ENCODE assay signal across 8 cellular contexts in the genomic region with DNA sequence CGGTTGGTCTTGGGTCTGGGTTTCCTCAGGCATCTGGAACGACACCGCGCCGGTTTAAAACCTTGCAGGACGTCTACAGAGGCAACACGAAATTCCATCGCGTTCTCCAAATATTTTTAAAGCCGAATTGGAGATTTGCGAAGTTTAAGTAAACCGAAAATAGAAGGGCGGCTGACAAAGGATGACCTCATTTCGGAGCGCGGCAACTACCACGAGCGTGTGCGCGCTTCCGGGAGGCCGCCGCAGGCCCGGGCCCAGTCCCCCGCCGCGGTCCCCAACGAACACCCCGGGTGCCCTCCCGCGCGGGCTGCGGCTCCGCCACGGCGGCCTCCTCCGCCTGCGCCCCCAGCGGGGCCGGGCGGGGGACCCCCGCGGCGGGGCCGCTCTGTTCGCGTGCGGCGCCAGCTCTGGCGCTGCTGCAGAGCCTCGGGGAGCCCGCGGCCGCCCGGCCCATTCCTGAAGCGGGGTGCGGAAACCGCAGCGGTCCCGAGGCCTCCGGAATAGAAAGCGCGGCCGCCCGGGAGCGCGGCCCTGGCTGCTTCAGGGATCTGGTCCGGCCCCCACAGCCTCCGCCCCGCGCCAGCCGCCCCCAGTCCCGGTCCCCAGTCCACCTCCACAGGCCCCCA. TPM values are rescaled to one million over a fixed set of nuclear protein-coding genes. Genes with fewer than 3 reads are reported as not detected.
DNase-seq lines count a peak whose midpoint lies in the region; ATAC-seq and TF ChIP-seq lines count a peak whose summit lies in the region.

No MANE protein-coding gene starts in this region.

- H3K27me3 ChIP-seq in esophagus muscularis mucosa: no peaks in the 10 kb centered on the region
- H3K27me3 ChIP-seq in stomach: no peaks in the 10 kb centered on the region

- peak overlapping the region; percentile 97 for H3K4me3 Mint-ChIP-seq in HFFc6
- H3K4me3 Mint-ChIP-seq in activated T-cell treated with anti-CD3 and anti-CD28 coated beads, Interleukin-2, amount 50 U/mL, for 24 hours: peak overlapping the region; percentile 88
- peak overlapping the region; percentile 90 to 98 (median 96) for H3K4me3 Mint-ChIP-seq in naive thymus-derived CD8-positive, alpha-beta T cell

- POLR2A ChIA-PET in naive thymus-derived CD8-positive, alpha-beta T cell (lab: Charles Lee): interaction anchor here (0.5 to 1.1 kb wide), 3 partner anchors 27 to 1876 kb away, joined by 3 to 5 read pairs (median 4); a partner anchor contains a TSS

- TF ChIP-seq EP300 in esophagus muscularis mucosa (IDR thresholded peaks at IDR 0.05) (no peak), stomach (IDR thresholded peaks at IDR 0.05) (no peak)

- DNase-seq in GM12865 (ENCODE audit: low read depth): peak; percentile 75
- DNase-seq in HFFc6: peak; percentile 41
- DNase-seq in NCI-H2171 treated with DMSO at 0.1 percent for 48 hours (lab: John Stamatoyannopoulos, UW): peak; percentile 19
- no peak for DNase-seq in activated T-cell treated with anti-CD3 and anti-CD28 coated beads, Interleukin-2, amount 50 U/mL, for 24 hours
- DNase-seq in esophagus muscularis mucosa (ENCODE audit: extremely low spot score): no peak
- peak in 9 of 10 donors; percentile 59 to 84 (median 67) for DNase-seq in naive thymus-derived CD8-positive, alpha-beta T cell
- DNase-seq in stomach: peak; percentile 55
- no peak for DNase-seq in NCI-H526 treated with DMSO at 0.1 percent for 48 hours (lab: John Stamatoyannopoulos, UW)

- H3K36me3 ChIP-seq in esophagus muscularis mucosa: peaks cover 33 to 44% (median 41%) of the 10 kb centered on the region in 4 donors
- H3K36me3 ChIP-seq in stomach: peaks cover 38 to 44% (median 43%) of the 10 kb centered on the region in 4 donors

- H3K36me3 Mint-ChIP-seq in HFFc6 (ENCODE audit: low read depth): peaks cover 46% of the 10 kb centered on the region
- H3K36me3 Mint-ChIP-seq in activated T-cell treated with anti-CD3 and anti-CD28 coated beads, Interleukin-2, amount 50 U/mL, for 24 hours (ENCODE audit: low read depth): peaks cover 53% of the 10 kb centered on the region
- H3K36me3 Mint-ChIP-seq in naive thymus-derived CD8-positive, alpha-beta T cell: peaks cover 23 to 49% (median 34%) of the 10 kb centered on the region in 3 donors

- H3K27ac Mint-ChIP-seq in HFFc6: peak overlapping the region; percentile 88
- peak overlapping the region; percentile 96 for H3K27ac Mint-ChIP-seq in activated T-cell treated with anti-CD3 and anti-CD28 coated beads, Interleukin-2, amount 50 U/mL, for 24 hours
- H3K27ac Mint-ChIP-seq in naive thymus-derived CD8-positive, alpha-beta T cell: peak overlapping the region; percentile 91 to 100 (median 98)

- H3K27ac ChIP-seq in esophagus muscularis mucosa (replicated peaks in 1 of 4) (peak overlapping the region; percentile 98 to 100 (median 100)), stomach (peak overlapping the region; percentile 98 to 100 (median 100))

- no peaks in the 10 kb centered on the region for H3K9me3 Mint-ChIP-seq in HFFc6
- no peaks in the 10 kb centered on the region for H3K9me3 Mint-ChIP-seq in activated T-cell treated with anti-CD3 and anti-CD28 coated beads, Interleukin-2, amount 50 U/mL, for 24 hours
- H3K9me3 Mint-ChIP-seq in naive thymus-derived CD8-positive, alpha-beta T cell: no peaks in the 10 kb centered on the region

- WGBS in esophagus muscularis mucosa: 0% methylated on average over 16 of the region's 73 CpGs
- WGBS in stomach, 5 donors: 0 to 1% (median 0%) methylated on average over 35 to 73 of the region's 73 CpGs

- intact Hi-C loops in esophagus muscularis mucosa (cut with DNase I) (no loop called here), stomach (cut with DNase I; ENCODE audit: low total_unique reads) (no loop called here)

- H3K4me1 Mint-ChIP-seq in HFFc6 (ENCODE audit: low read depth): peaks cover 57% of the 10 kb centered on the region
- peaks cover 65% of the 10 kb centered on the region for H3K4me1 Mint-ChIP-seq in activated T-cell treated with anti-CD3 and anti-CD28 coated beads, Interleukin-2, amount 50 U/mL, for 24 hours (ENCODE audit: low read depth)
- H3K4me1 Mint-ChIP-seq in naive thymus-derived CD8-positive, alpha-beta T cell: peaks cover 36 to 72% (median 70%) of the 10 kb centered on the region in 4 donors

- peaks cover 10% of the 10 kb centered on the region for H3K27me3 Mint-ChIP-seq in HFFc6 (ENCODE audit: insufficient read depth)
- H3K27me3 Mint-ChIP-seq in activated T-cell treated with anti-CD3 and anti-CD28 coated beads, Interleukin-2, amount 50 U/mL, for 24 hours: no peaks in the 10 kb centered on the region
- no peaks in the 10 kb centered on the region for H3K27me3 Mint-ChIP-seq in naive thymus-derived CD8-positive, alpha-beta T cell

- peak overlapping the region; percentile 84 for H3K4me3 ChIP-seq in GM12865 (ENCODE audit: low read depth, low read length)
- H3K4me3 ChIP-seq in esophagus muscularis mucosa: peak overlapping the region; percentile 90 to 94 (median 92)
- peak overlapping the region; percentile 71 to 91 (median 82) for H3K4me3 ChIP-seq in stomach

- H3K4me1 ChIP-seq in esophagus muscularis mucosa (peaks cover 37 to 61% (median 56%) of the 10 kb centered on the region in 4 donors), stomach (peaks cover 40 to 62% (median 55%) of the 10 kb centered on the region in 4 donors)

- no peaks in the 10 kb centered on the region for H3K9me3 ChIP-seq in esophagus muscularis mucosa
- no peaks in the 10 kb centered on the region for H3K9me3 ChIP-seq in stomach

- TF ChIP-seq CTCF in GM12865 (IDR thresholded peaks at IDR 0.05; ENCODE audit: insufficient read depth, low read depth, low read length, missing control alignments) (no peak), HFFc6 (IDR thresholded peaks at IDR 0.05) (no peak), esophagus muscularis mucosa (IDR thresholded peaks at IDR 0.05) (no peak), stomach (IDR thresholded peaks at IDR 0.05) (no peak)

- ATAC-seq in naive thymus-derived CD8-positive, alpha-beta T cell: peak; percentile 52 to 61

- TF ChIP-seq POLR2A in esophagus muscularis mucosa (IDR thresholded peaks at IDR 0.05; ENCODE audit: low read depth) (no peak), stomach (IDR thresholded peaks at IDR 0.05) (no peak)

RNA-seq across cellular contexts. Expression of a gene that starts 0.4 kb away (rescaled TPM):
- total RNA-seq in HFFc6 (2021; fragmentation: NEBNext Ultra II Directional; extraction: Animal tissue kit (Norgen Biotek cat#: 25700)): 100 to 1,000 TPM; 616 to 859 (median 665) TPM
- total RNA-seq in esophagus muscularis mucosa (100 to 1,000 TPM; 256 to 605 (median 376) TPM), stomach (100 to 1,000 TPM; 103 to 250 (median 213) TPM)
- 100 to 1,000 TPM; 356 to 373 TPM for total RNA-seq in naive thymus-derived CD8-positive, alpha-beta T cell
- 100 to 1,000 TPM; 401 to 445 (median 427) TPM for polyA plus RNA-seq in naive thymus-derived CD8-positive, alpha-beta T cell
- 100 to 1,000 TPM; 167 to 279 (median 236) TPM for polyA plus RNA-seq in stomach

RNA-seq across cellular contexts. Expression of a gene that starts 53.2 kb away (rescaled TPM):
- 10 to 100 TPM; 24.4 to 28.7 (median 27.7) TPM for total RNA-seq in HFFc6 (2021; fragmentation: NEBNext Ultra II Directional; extraction: Animal tissue kit (Norgen Biotek cat#: 25700))
- total RNA-seq in esophagus muscularis mucosa: 10 to 100 TPM; 16.6 to 26.6 (median 22.3) TPM
- 10 to 100 TPM; 50.0 to 56.9 TPM for total RNA-seq in naive thymus-derived CD8-positive, alpha-beta T cell
- polyA plus RNA-seq in naive thymus-derived CD8-positive, alpha-beta T cell: 10 to 100 TPM; 11.3 to 15.0 (median 12.9) TPM
- total RNA-seq in stomach: 10 to 100 TPM; 13.9 to 44.2 (median 25.5) TPM
- polyA plus RNA-seq in stomach: 1 to 10 TPM; 8.2 to 9.2 (median 8.4) TPM

Comparison
In these comparisons a context has a peak if more than half of its experiments do, and no peak if none do; other contexts are left out.
1. DNase-seq: peak in GM12865 (single experiment), HFFc6 (single experiment), NCI-H2171 treated with DMSO at 0.1 percent for 48 hours (single experiment), naive thymus-derived CD8-positive, alpha-beta T cell (9 of 10) and stomach (single experiment); none in activated T-cell treated with anti-CD3 and anti-CD28 coated beads, Interleukin-2, amount 50 U/mL, for 24 hours (single experiment), esophagus muscularis mucosa (single experiment) and NCI-H526 treated with DMSO at 0.1 percent for 48 hours (single experiment).
2. Peak in every context shown above with its lines, with median percentiles within 50 percentile points of each other: H3K4me3 ChIP-seq, H3K27ac Mint-ChIP-seq and H3K4me3 Mint-ChIP-seq.